8 cellular contexts compared by ENCODE assay signal in genomic region chrX:23616361-23616760, GRCh38. TPM values are rescaled to one million over a fixed set of nuclear protein-coding genes. Genes with fewer than 3 reads are reported as not detected.
DNase-seq lines count a peak whose midpoint lies in the region; ATAC-seq and TF ChIP-seq lines count a peak whose summit lies in the region.

No MANE protein-coding gene starts in this region.

- H3K4me3 ChIP-seq in Peyer's patch (no peak overlapping the region), fibroblast of villous mesenchyme (ENCODE audit: low read depth, low read length) (no peak overlapping the region)

- no peaks in the 10 kb centered on the region for H3K27me3 ChIP-seq in Peyer's patch

- H3K9me3 ChIP-seq in Peyer's patch, result no peaks in the 10 kb centered on the region

- TF ChIP-seq CTCF in Peyer's patch (IDR thresholded peaks at IDR 0.05) (peak in 4 of 6 experiments; percentile 26 to 40 (median 30)), fibroblast of villous mesenchyme (IDR thresholded peaks at IDR 0.05; ENCODE audit: insufficient read depth, low read depth, low read length) (peak; percentile 53)

- ATAC-seq in HG02870 (IDR thresholded peaks at IDR 0.05; ENCODE audit: unreplicated experiment) (peak; percentile 73), HG02623 (IDR thresholded peaks at IDR 0.05; ENCODE audit: unreplicated experiment) (no peak), GM18517 (IDR thresholded peaks at IDR 0.05; ENCODE audit: unreplicated experiment) (no peak)

- no peaks in the 10 kb centered on the region for H3K36me3 ChIP-seq in Peyer's patch

- no peak for TF ChIP-seq POLR2A in Peyer's patch (IDR thresholded peaks at IDR 0.05)

- H3K4me1 ChIP-seq in Peyer's patch, result no peaks in the 10 kb centered on the region

- H3K27ac ChIP-seq in Peyer's patch, result no peak overlapping the region

- DNase-seq in SIG-M5 treated with dmso at 0.1 percent for 504 hours (lab: John Stamatoyannopoulos, UW; ENCODE audit: unreplicated experiment), result peak; percentile 13
- no peak for DNase-seq in SIG-M5 (lab: John Stamatoyannopoulos, UW)
- no peak for DNase-seq in Peyer's patch
- DNase-seq in fibroblast of villous mesenchyme (ENCODE audit: low read depth), result peak; percentile 23
- no peak for DNase-seq in stimulated activated CD4-positive, alpha-beta T cell treated with anti-CD3 and anti-CD28 coated beads, Interleukin-15, amount 100 ng/mL, for 24 hours

RNA-seq across cellular contexts. Expression of gene PRDX4, which starts 50.9 kb away (rescaled TPM):
- 10 to 100 TPM in 3 of 4 donors, 1 to 10 TPM in 1; 5.8 to 33.0 (median 30.8) TPM for total RNA-seq in Peyer's patch
- total RNA-seq in fibroblast of villous mesenchyme, result 160 and 216 TPM in 2 replicates

Comparison
In these comparisons a context has a peak if more than half of its experiments do, and no peak if none do; other contexts are left out.
1. DNase-seq: peak in SIG-M5 treated with dmso at 0.1 percent for 504 hours (single experiment) and fibroblast of villous mesenchyme (single experiment); none in SIG-M5 (single experiment), Peyer's patch (0 of 3) and stimulated activated CD4-positive, alpha-beta T cell treated with anti-CD3 and anti-CD28 coated beads, Interleukin-15, amount 100 ng/mL, for 24 hours (single experiment).